Comparison of ENCODE assay signal across 1 cellular context in genomic region chr17:60164697-60165096, GRCh38.
TF ChIP-seq lines count a peak whose summit lies in the region.

No MANE protein-coding gene starts in this region.

TF ChIP-seq in HepG2, 621 proteins besides CTCF, POLR2A, EP300 and RAD21 (continued from another document):
- TF ChIP-seq ATF6 (CRISPR knock-in tag; conservative IDR thresholded peaks at IDR 0.05) (no peak), ZNF629 (CRISPR knock-in tag; conservative IDR thresholded peaks at IDR 0.05) (peak; percentile 90), CERS6 (CRISPR knock-in tag; IDR thresholded peaks at IDR 0.05) (no peak), KLF12 (CRISPR knock-in tag; IDR thresholded peaks at IDR 0.05; ENCODE audit: borderline replicate concordance) (no peak), EZH2 (conservative IDR thresholded peaks at IDR 0.05; ENCODE audit: low read depth, low read length) (no peak), SMAD9 (CRISPR knock-in tag; IDR thresholded peaks at IDR 0.05) (no peak), ZMYM3 (CRISPR knock-in tag; IDR thresholded peaks at IDR 0.05) (0 out of 2 replicates have a peak, but pooled peaks have one; percentile 14), HOMEZ (CRISPR knock-in tag; IDR thresholded peaks at IDR 0.05; ENCODE audit: low read depth) (no peak), EED (CRISPR knock-in tag; IDR thresholded peaks at IDR 0.05) (no peak)
TF ChIP-seq in HepG2: peak in this region for 2.
